15 cellular contexts compared by ENCODE assay signal in the genomic region with DNA sequence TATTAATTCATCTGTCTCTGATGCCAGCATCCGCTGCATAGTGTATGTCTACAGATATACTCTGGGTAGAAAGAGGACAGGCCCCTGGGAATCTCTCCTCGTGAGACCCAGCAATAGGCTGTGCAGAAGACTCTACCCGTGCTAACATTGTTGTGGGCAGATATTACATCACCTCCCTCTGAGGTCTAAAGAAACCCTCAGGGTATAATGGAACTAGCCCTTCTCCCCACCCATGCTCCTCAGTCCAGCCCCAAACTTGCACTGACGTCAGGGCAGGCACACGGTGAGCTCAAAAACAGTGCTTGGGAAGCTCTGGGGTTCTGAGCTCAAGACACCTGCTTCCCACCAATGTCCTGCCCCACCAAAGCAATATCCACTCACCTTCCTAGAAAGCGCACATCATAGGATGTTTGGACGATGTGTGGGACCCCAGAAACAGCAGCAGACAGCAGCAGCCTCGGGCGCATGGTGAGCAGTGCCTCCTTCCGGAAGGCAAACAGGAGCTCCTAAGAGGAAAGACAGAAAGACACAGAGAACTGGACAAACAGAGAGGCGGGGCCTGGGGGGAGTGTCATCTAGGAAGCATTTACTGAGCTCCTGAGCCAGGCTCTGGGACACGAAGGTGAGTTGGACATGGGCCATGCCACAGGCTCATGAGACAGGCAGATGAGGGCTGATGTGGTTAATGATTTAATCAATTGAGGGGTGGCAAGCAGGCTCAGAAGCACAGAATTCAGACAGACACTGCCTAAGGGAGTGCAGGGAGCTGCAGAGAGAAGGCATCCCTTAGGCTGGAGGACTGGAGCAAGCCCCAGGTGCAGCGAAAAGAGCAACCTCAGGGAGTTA. TPM values are rescaled to one million over a fixed set of nuclear protein-coding genes. Genes with fewer than 3 reads are reported as not detected.
DNase-seq lines count a peak whose midpoint lies in the region; ATAC-seq and TF ChIP-seq lines count a peak whose summit lies in the region.
"Had no signal": no experiment of that assay in that cellular context is flagged by ENCODE, and none has a peak within 500 bp of the region (broad histone marks: within the 10 kb centered on the region; RNA-seq: fewer than 3 reads in every experiment).

No MANE protein-coding gene starts in this region.

- H2AK9ac ChIP-seq in IMR-90 (replicated peaks; ENCODE audit: low read depth, low read length, poor library complexity): peak overlapping the region; percentile 15

- H3K9me3 ChIP-seq in IMR-90 (ENCODE audit: control insufficient read depth, insufficient read depth, low read length) (no peaks in the 10 kb centered on the region), left lung (no peaks in the 10 kb centered on the region)
- H3K9me3 ChIP-seq: BLaER1 had no signal

- H3K36me3 ChIP-seq in IMR-90 (ENCODE audit: control insufficient read depth, insufficient read depth, low read length) (no peaks in the 10 kb centered on the region), left lung (no peaks in the 10 kb centered on the region)

- ATAC-seq in IMR-90 (ENCODE audit: low read depth): no peak; the same call in 1 of the 2 replicates
- ATAC-seq in left lung: peak; percentile 89
- ATAC-seq: Panc1, WTC11 had no signal

- H2AFZ ChIP-seq in IMR-90 (replicated peaks; ENCODE audit: low read length, poor library complexity): no peak overlapping the region

- H3K4me2 ChIP-seq in IMR-90 (ENCODE audit: low read depth, low read length): no peak overlapping the region
- H3K4me2 ChIP-seq: BLaER1 had no signal

- H3K27me3 Mint-ChIP-seq in activated T-helper 1 cell treated with anti-CD3 and anti-CD28 coated beads, Interleukin-12 subunit alpha, Interleukin-12 subunit beta, Interleukin-2, Interleukin-4 antibody, amounts not matched to agents 30 ng/mL and 10 ng/mL and 1 ng/mL, durations not matched to agents 14 hours and 24 hours and 36 hours (ENCODE audit: insufficient read depth): peaks cover 15% of the 10 kb centered on the region
- H3K27me3 Mint-ChIP-seq: stimulated activated naive CD8-positive, alpha-beta T cell treated with anti-CD3 and anti-CD28 coated beads, Interleukin-15, Interleukin-2, amounts not matched to agents 100 ng/mL and 50 ng/mL, for 24 hours had no signal

- H3K4me3 ChIP-seq in AG10803 (ENCODE audit: low read length): no peak overlapping the region
- no peak overlapping the region for H3K4me3 ChIP-seq in IMR-90 (ENCODE audit: insufficient read depth, low read depth, low read length)
- no peak overlapping the region for H3K4me3 ChIP-seq in left lung
- H3K4me3 ChIP-seq: BLaER1 had no signal

- H2BK5ac ChIP-seq in IMR-90 (ENCODE audit: low read depth, low read length, poor library complexity, severe bottlenecking): no peak overlapping the region

- H4K5ac ChIP-seq in IMR-90 (ENCODE audit: low read depth, low read length): no peak overlapping the region

- DNase-seq in AG10803 (ENCODE audit: low read depth) (peak; percentile 5), IMR-90 (peak; percentile 11), SK-MEL-5 (ENCODE audit: low read depth, low spot score) (peak; percentile 51), left lung (peak; percentile 72 to 79), NCI-H1105 treated with DMSO at 0.1 percent for 48 hours (lab: John Stamatoyannopoulos, UW) (no peak), NCI-H1105 (lab: John Stamatoyannopoulos, UW) (no peak)
- DNase-seq in stimulated activated CD4-positive, alpha-beta T cell treated with anti-CD3 and anti-CD28 coated beads, Interleukin-2, amount 100 ng/mL, for 48 hours: no peak
- DNase-seq in activated T-helper 1 cell treated with anti-CD3 and anti-CD28 coated beads, Interleukin-12 subunit alpha, Interleukin-12 subunit beta, Interleukin-2, Interleukin-4 antibody, amounts not matched to agents 30 ng/mL and 10 ng/mL and 1 ng/mL, durations not matched to agents 14 hours and 24 hours and 36 hours (ENCODE audit: low spot score): no peak
- DNase-seq: activated T-cell treated with anti-CD3 and anti-CD28 coated beads, Interleukin-2, amount 50 U/mL, for 1 hour; NCI-H1417 treated with DMSO at 0.1 percent for 48 hours had no signal

- H3K36me3 Mint-ChIP-seq in activated T-helper 1 cell treated with anti-CD3 and anti-CD28 coated beads, Interleukin-12 subunit alpha, Interleukin-12 subunit beta, Interleukin-2, Interleukin-4 antibody, amounts not matched to agents 30 ng/mL and 10 ng/mL and 1 ng/mL, durations not matched to agents 14 hours and 24 hours and 36 hours (ENCODE audit: low read depth): no peaks in the 10 kb centered on the region
- H3K36me3 Mint-ChIP-seq: brain, WTC11 had no signal

- 0 out of 2 replicates have a peak overlapping the region, but pooled peaks have one; percentile 22 for H2BK120ac ChIP-seq in IMR-90 (ENCODE audit: low read depth, low read length)

- H3K27ac Mint-ChIP-seq in activated T-helper 1 cell treated with anti-CD3 and anti-CD28 coated beads, Interleukin-12 subunit alpha, Interleukin-12 subunit beta, Interleukin-2, Interleukin-4 antibody, amounts not matched to agents 30 ng/mL and 10 ng/mL and 1 ng/mL, durations not matched to agents 14 hours and 24 hours and 36 hours: no peak overlapping the region
- H3K27ac Mint-ChIP-seq: brain; stimulated activated naive CD8-positive, alpha-beta T cell treated with anti-CD3 and anti-CD28 coated beads, Interleukin-15, Interleukin-2, amounts not matched to agents 100 ng/mL and 50 ng/mL, for 24 hours; WTC11 had no signal

- intact Hi-C loops in IMR-90 (cut with micrococcal nuclease) (no loop called here), left lung (cut with DNase I) (no loop called here)
- intact Hi-C loops in activated T-helper 1 cell treated with anti-CD3 and anti-CD28 coated beads, Interleukin-12 subunit alpha, Interleukin-12 subunit beta, Interleukin-2, Interleukin-4 antibody, amounts not matched to agents 30 ng/mL and 10 ng/mL and 1 ng/mL, durations not matched to agents 14 hours and 24 hours and 36 hours (cut with micrococcal nuclease): no loop called here

- H3K79me1 ChIP-seq in IMR-90 (ENCODE audit: low read depth in 1 of 2, low read length in 2 of 2): no peaks in the 10 kb centered on the region

- in situ Hi-C loops in IMR-90 (cut with MboI; ENCODE audit: low sequenced_read_pairs): no loop called here
- in situ Hi-C loops in SK-MEL-5 (cut with HindIII; ENCODE audit: low pct_unique_long_range_greater_than_20kb, low sequenced_read_pairs): no loop called here

- TF ChIP-seq POLR2A in IMR-90 (IDR thresholded peaks at IDR 0.05; ENCODE audit: low read depth, low read length): no peak

- H3K4ac ChIP-seq in IMR-90 (ENCODE audit: low read depth, low read length): no peak overlapping the region

- H3K9me1 ChIP-seq in IMR-90 (ENCODE audit: insufficient read depth, low read length): peaks cover 6% of the 10 kb centered on the region; the same call in 1 of the 2 replicates

- dilution Hi-C loops in IMR-90 (cut with HindIII; ENCODE audit: low sequenced_read_pairs, unreplicated experiment): no loop called here

- TF ChIP-seq CTCF in AG10803 (conservative IDR thresholded peaks at IDR 0.05; ENCODE audit: low read length) (no peak), IMR-90 (conservative IDR thresholded peaks at IDR 0.05; ENCODE audit: low read depth, low read length) (no peak), left lung (IDR thresholded peaks at IDR 0.05) (no peak)

- BruUV-seq in IMR-90 (replicated peaks; lab: Mats Ljungman, UMichigan): no TSS peak

- no peak overlapping the region for H2BK20ac ChIP-seq in IMR-90 (ENCODE audit: low read depth, low read length)

- H3K14ac ChIP-seq in IMR-90 (replicated peaks; ENCODE audit: low read depth, low read length): no peak overlapping the region

- no peaks in the 10 kb centered on the region for H4K20me1 ChIP-seq in IMR-90 (ENCODE audit: insufficient read depth, low read length)
- H4K20me1 ChIP-seq: BLaER1 had no signal

- POLR2A ChIA-PET in IMR-90 (lab: Charles Lee; ENCODE audit: unreplicated experiment): no interaction called here

- CTCF ChIA-PET in IMR-90 (lab: Yijun Ruan, JAX): interaction anchor here (1.4 kb wide), 1 partner anchor 23 kb away, joined by 6 read pairs; no protein-coding TSS in a partner anchor

- H3K18ac ChIP-seq in IMR-90 (ENCODE audit: low read depth, low read length): no peak overlapping the region

- H3K9me3 Mint-ChIP-seq in activated T-helper 1 cell treated with anti-CD3 and anti-CD28 coated beads, Interleukin-12 subunit alpha, Interleukin-12 subunit beta, Interleukin-2, Interleukin-4 antibody, amounts not matched to agents 30 ng/mL and 10 ng/mL and 1 ng/mL, durations not matched to agents 14 hours and 24 hours and 36 hours: no peaks in the 10 kb centered on the region
- H3K9me3 Mint-ChIP-seq: brain; stimulated activated naive CD8-positive, alpha-beta T cell treated with anti-CD3 and anti-CD28 coated beads, Interleukin-15, Interleukin-2, amounts not matched to agents 100 ng/mL and 50 ng/mL, for 24 hours; WTC11 had no signal

- no peak overlapping the region for H4K91ac ChIP-seq in IMR-90 (ENCODE audit: insufficient read depth, low read depth, low read length)

- 79% methylated on average over 2 of the region's 13 CpGs; no CpG with 5 or more reads in 1 of the 2 experiments for WGBS in IMR-90 (ENCODE audit: extremely low coverage in 2 of 2, insufficient read length in 1 of 2), 2 experiments

- no peak overlapping the region for H3K23ac ChIP-seq in IMR-90 (ENCODE audit: low read depth, low read length)

- no peak overlapping the region for H2BK15ac ChIP-seq in IMR-90 (ENCODE audit: low read depth, low read length)

- no peak for TF ChIP-seq RAD21 in IMR-90 (IDR thresholded peaks at IDR 0.05; ENCODE audit: low read length)

- H3K27me3 ChIP-seq in IMR-90 (ENCODE audit: control insufficient read depth, insufficient read depth, low read length): peaks cover 5% of the 10 kb centered on the region; the same call in 1 of the 2 replicates
- H3K27me3 ChIP-seq in left lung: no peaks in the 10 kb centered on the region
- H3K27me3 ChIP-seq: BLaER1 had no signal

- H2AK5ac ChIP-seq in IMR-90 (ENCODE audit: low read depth, low read length): no peak overlapping the region; the same call in 1 of the 2 replicates

- no peak overlapping the region for H3K9ac ChIP-seq in IMR-90 (ENCODE audit: low read depth, low read length)
- H3K9ac ChIP-seq: BLaER1 had no signal

- H3K4me3 Mint-ChIP-seq in activated T-helper 1 cell treated with anti-CD3 and anti-CD28 coated beads, Interleukin-12 subunit alpha, Interleukin-12 subunit beta, Interleukin-2, Interleukin-4 antibody, amounts not matched to agents 30 ng/mL and 10 ng/mL and 1 ng/mL, durations not matched to agents 14 hours and 24 hours and 36 hours: no peak overlapping the region
- H3K4me3 Mint-ChIP-seq: brain; stimulated activated naive CD8-positive, alpha-beta T cell treated with anti-CD3 and anti-CD28 coated beads, Interleukin-15, Interleukin-2, amounts not matched to agents 100 ng/mL and 50 ng/mL, for 24 hours; WTC11 had no signal

- H3K56ac ChIP-seq in IMR-90 (ENCODE audit: extremely low read depth, insufficient read depth, low read length): no peak overlapping the region

- H4K8ac ChIP-seq in IMR-90 (ENCODE audit: low read depth in 2 of 2, low read length in 2 of 2): no peak overlapping the region

- H3K4me1 ChIP-seq in IMR-90 (ENCODE audit: control insufficient read depth, insufficient read depth, low read length) (peaks cover 4% of the 10 kb centered on the region), left lung (peaks cover 0 to 3% of the 10 kb centered on the region in 2 donors)
- H3K4me1 ChIP-seq: BLaER1 had no signal

- no peak overlapping the region for H3K27ac ChIP-seq in IMR-90 (ENCODE audit: insufficient read depth, low read length)
- no peak overlapping the region for H3K27ac ChIP-seq in left lung
- H3K27ac ChIP-seq: BLaER1 had no signal

- H3K4me1 Mint-ChIP-seq in activated T-helper 1 cell treated with anti-CD3 and anti-CD28 coated beads, Interleukin-12 subunit alpha, Interleukin-12 subunit beta, Interleukin-2, Interleukin-4 antibody, amounts not matched to agents 30 ng/mL and 10 ng/mL and 1 ng/mL, durations not matched to agents 14 hours and 24 hours and 36 hours (ENCODE audit: low read depth): no peaks in the 10 kb centered on the region
- H3K4me1 Mint-ChIP-seq: brain had no signal

RNA-seq across cellular contexts. Expression of a gene that starts 4.8 kb away (rescaled TPM):
- total RNA-seq in IMR-90 (2012; rRNA removed) (under 0.01 and 0.18 TPM in 2 replicates), left lung (1 to 10 TPM; 1.0 to 1.2 TPM)
- polyA plus RNA-seq in IMR-90 (2012; rRNA removed): 0.50 and 0.58 TPM in 2 replicates
- 0.05 and 0.09 TPM in 2 replicates for polyA plus RNA-seq in IMR-90 (2012; cell fraction: cytosol; rRNA removed)
- 2.5 and 6.4 TPM in 2 replicates for polyA plus RNA-seq in IMR-90 (2012; cell fraction: nucleus; rRNA removed; ENCODE audit: low replicate concordance)
- total RNA-seq in SK-MEL-5 (2014; rRNA removed; shearing (Covaris generic)): 0.29 and 0.53 TPM in 2 replicates
- polyA plus RNA-seq in SK-MEL-5 (2015; cell fraction: cytosol; rRNA removed): 0.23 and 0.45 TPM in 2 replicates
- 0.61 and 1.7 TPM in 2 replicates for polyA plus RNA-seq in SK-MEL-5 (2015; cell fraction: nucleus; rRNA removed)
- total RNA-seq in activated T-helper 1 cell treated with anti-CD3 and anti-CD28 coated beads, Interleukin-12 subunit alpha, Interleukin-12 subunit beta, Interleukin-2, Interleukin-4 antibody, amounts not matched to agents 30 ng/mL and 10 ng/mL and 1 ng/mL, durations not matched to agents 14 hours and 24 hours and 36 hours: 0.49 TPM in 2 replicates

RNA-seq across cellular contexts. Expression of a gene that starts 26.3 kb away (rescaled TPM):
- total RNA-seq in IMR-90 (2012; rRNA removed) (73.6 and 80.8 TPM in 2 replicates), left lung (10 to 100 TPM; 18.9 to 35.2 TPM)
- polyA plus RNA-seq in IMR-90 (2012; rRNA removed): 87.0 and 91.9 TPM in 2 replicates
- 57.6 and 99.7 TPM in 2 replicates for polyA plus RNA-seq in IMR-90 (2012; cell fraction: cytosol; rRNA removed)
- polyA plus RNA-seq in IMR-90 (2012; cell fraction: nucleus; rRNA removed; ENCODE audit: low replicate concordance): 121 and 127 TPM in 2 replicates
- total RNA-seq in SK-MEL-5 (2014; rRNA removed; shearing (Covaris generic)): 54.1 and 57.1 TPM in 2 replicates
- 53.8 and 69.0 TPM in 2 replicates for polyA plus RNA-seq in SK-MEL-5 (2015; cell fraction: cytosol; rRNA removed)
- 87.5 and 109 TPM in 2 replicates for polyA plus RNA-seq in SK-MEL-5 (2015; cell fraction: nucleus; rRNA removed)
- total RNA-seq in activated T-helper 1 cell treated with anti-CD3 and anti-CD28 coated beads, Interleukin-12 subunit alpha, Interleukin-12 subunit beta, Interleukin-2, Interleukin-4 antibody, amounts not matched to agents 30 ng/mL and 10 ng/mL and 1 ng/mL, durations not matched to agents 14 hours and 24 hours and 36 hours: 61.3 and 62.5 TPM in 2 replicates

RNA-seq across cellular contexts. Expression of a gene that starts 26.5 kb away (rescaled TPM):
- total RNA-seq in IMR-90 (2012; rRNA removed) (234 and 382 TPM in 2 replicates), left lung (100 to 1,000 TPM; 180 to 206 TPM)
- polyA plus RNA-seq in IMR-90 (2012; rRNA removed): 265 and 301 TPM in 2 replicates
- polyA plus RNA-seq in IMR-90 (2012; cell fraction: cytosol; rRNA removed): 35.0 and 120 TPM in 2 replicates
- 17.2 and 102 TPM in 2 replicates for polyA plus RNA-seq in IMR-90 (2012; cell fraction: nucleus; rRNA removed; ENCODE audit: low replicate concordance)
- total RNA-seq in SK-MEL-5 (2014; rRNA removed; shearing (Covaris generic)): 683 and 745 TPM in 2 replicates
- polyA plus RNA-seq in SK-MEL-5 (2015; cell fraction: cytosol; rRNA removed): 342 and 365 TPM in 2 replicates
- 62.0 and 97.5 TPM in 2 replicates for polyA plus RNA-seq in SK-MEL-5 (2015; cell fraction: nucleus; rRNA removed)
- total RNA-seq in activated T-helper 1 cell treated with anti-CD3 and anti-CD28 coated beads, Interleukin-12 subunit alpha, Interleukin-12 subunit beta, Interleukin-2, Interleukin-4 antibody, amounts not matched to agents 30 ng/mL and 10 ng/mL and 1 ng/mL, durations not matched to agents 14 hours and 24 hours and 36 hours: 280 and 282 TPM in 2 replicates

RNA-seq across cellular contexts. Expression of a gene that starts 51.0 kb away (rescaled TPM):
- total RNA-seq in IMR-90 (2012; rRNA removed) (not detected in 2 replicates), left lung (10 to 100 TPM; 29.7 to 94.0 TPM)
- 0.12 TPM in 1 of 2 replicates, not detected in the other for polyA plus RNA-seq in IMR-90 (2012; rRNA removed)
- 0.04 TPM in 1 of 2 replicates, not detected in the other for polyA plus RNA-seq in IMR-90 (2012; cell fraction: cytosol; rRNA removed)
- 0.10 and 0.83 TPM in 2 replicates for polyA plus RNA-seq in IMR-90 (2012; cell fraction: nucleus; rRNA removed; ENCODE audit: low replicate concordance)
- 0.08 TPM in 1 of 2 replicates, not detected in the other for total RNA-seq in SK-MEL-5 (2014; rRNA removed; shearing (Covaris generic))
- polyA plus RNA-seq in SK-MEL-5 (2015; cell fraction: cytosol; rRNA removed): 0.08 and 0.18 TPM in 2 replicates
- polyA plus RNA-seq in SK-MEL-5 (2015; cell fraction: nucleus; rRNA removed): 3.3 and 5.8 TPM in 2 replicates
- total RNA-seq in activated T-helper 1 cell treated with anti-CD3 and anti-CD28 coated beads, Interleukin-12 subunit alpha, Interleukin-12 subunit beta, Interleukin-2, Interleukin-4 antibody, amounts not matched to agents 30 ng/mL and 10 ng/mL and 1 ng/mL, durations not matched to agents 14 hours and 24 hours and 36 hours: 0.70 and 1.3 TPM in 2 replicates

Comparison
In these comparisons a context has a peak if more than half of its experiments do, and no peak if none do; other contexts are left out.
1. DNase-seq: peak in AG10803 (single experiment), IMR-90 (single experiment), SK-MEL-5 (single experiment) and left lung (2 of 2); none in stimulated activated CD4-positive, alpha-beta T cell treated with anti-CD3 and anti-CD28 coated beads, Interleukin-2, amount 100 ng/mL, for 48 hours (0 of 2), NCI-H1105 treated with DMSO at 0.1 percent for 48 hours (single experiment), activated T-helper 1 cell treated with anti-CD3 and anti-CD28 coated beads, Interleukin-12 subunit alpha, Interleukin-12 subunit beta, Interleukin-2, Interleukin-4 antibody, amounts not matched to agents 30 ng/mL and 10 ng/mL and 1 ng/mL, durations not matched to agents 14 hours and 24 hours and 36 hours (single experiment) and NCI-H1105 (single experiment).